8 cellular contexts compared by ENCODE assay signal in the genomic region with DNA sequence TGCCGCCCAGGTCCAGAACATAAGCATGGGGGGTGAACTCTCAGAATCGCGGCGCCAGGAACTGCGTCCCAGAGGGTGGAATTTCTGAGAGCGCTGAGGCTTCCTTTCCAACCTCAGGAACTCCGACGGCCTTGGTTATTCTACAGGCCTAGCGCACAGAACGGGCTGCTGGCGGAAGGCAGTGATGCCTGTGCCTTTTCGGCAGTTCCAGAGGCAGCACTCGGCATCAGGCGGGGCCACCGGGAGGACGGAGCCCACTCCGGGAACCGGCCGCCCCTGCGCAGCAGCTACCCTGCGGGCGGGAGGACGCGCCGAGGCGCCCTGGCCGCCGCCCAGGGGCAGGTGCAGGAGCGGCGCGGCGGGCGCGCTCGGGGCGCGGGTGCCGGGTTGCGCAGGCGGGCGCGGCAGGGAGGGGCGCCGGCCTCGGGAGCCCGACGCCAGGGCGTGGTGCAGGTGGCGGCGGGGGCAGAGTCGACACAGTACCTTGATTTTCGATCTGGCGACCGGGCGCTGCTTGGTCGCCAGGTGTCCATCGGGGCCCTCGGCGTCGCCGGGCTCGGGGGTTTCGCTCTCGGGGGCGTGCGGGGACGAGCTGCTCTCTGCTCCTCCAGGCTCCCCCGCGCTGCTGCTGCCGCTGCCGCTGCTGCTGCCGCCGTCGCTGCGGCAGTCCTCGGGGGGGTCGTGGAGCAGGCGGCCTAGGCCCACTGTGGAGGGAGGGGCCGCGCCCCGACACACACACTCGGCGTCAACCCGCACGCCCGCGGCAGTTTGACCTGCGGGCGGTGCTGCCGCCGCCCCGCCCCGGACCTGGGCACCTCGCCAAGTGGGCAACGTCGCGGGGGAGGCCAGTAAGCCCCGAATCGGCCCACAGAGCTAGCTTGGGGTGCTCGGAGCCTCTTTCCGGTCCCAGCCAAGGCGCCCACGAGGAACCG. TPM values are rescaled to one million over a fixed set of nuclear protein-coding genes. Genes with fewer than 3 reads are reported as not detected.
DNase-seq lines count a peak whose midpoint lies in the region; ATAC-seq and TF ChIP-seq lines count a peak whose summit lies in the region.

No MANE protein-coding gene starts in this region.

- TF ChIP-seq CTCF in heart right ventricle (IDR thresholded peaks at IDR 0.05) (no peak), fibroblast of villous mesenchyme (IDR thresholded peaks at IDR 0.05; ENCODE audit: insufficient read depth, low read depth, low read length) (no peak)

- H3K9me3 ChIP-seq in heart right ventricle, result no peaks in the 10 kb centered on the region

- H3K4me1 ChIP-seq in heart right ventricle, result peaks cover 0 to 30% (median 22%) of the 10 kb centered on the region in 9 donors
- no peaks in the 10 kb centered on the region for H3K4me1 ChIP-seq in rectal smooth muscle tissue (ENCODE audit: control insufficient read depth, insufficient read depth, low read length)

- H3K4me3 ChIP-seq in heart right ventricle, result peak overlapping the region in 9 of 10 donors; percentile 16 to 51 (median 35)
- H3K4me3 ChIP-seq in fibroblast of villous mesenchyme (ENCODE audit: low read depth, low read length), result no peak overlapping the region
- H3K4me3 ChIP-seq in rectal smooth muscle tissue (ENCODE audit: low read length), result peak overlapping the region; percentile 66

- DNase-seq in heart right ventricle (no peak), left ventricle myocardium superior (no peak), fibroblast of villous mesenchyme (ENCODE audit: low read depth) (peak; percentile 4), activated gamma-delta T cell treated with Interleukin-2 at 50 U/mL for 16 hours (no peak)

- intact Hi-C loops in heart right ventricle (cut with DNase I) (no loop called here), left ventricle myocardium superior (cut with micrococcal nuclease) (no loop called here)

- 1% methylated on average over 95 to 104 of the region's 104 CpGs for WGBS in heart right ventricle, 2 donors

- H3K36me3 ChIP-seq in heart right ventricle (no peaks in the 10 kb centered on the region), rectal smooth muscle tissue (ENCODE audit: control insufficient read depth, insufficient read depth, low read length) (no peaks in the 10 kb centered on the region)

- H3K27me3 ChIP-seq in heart right ventricle (peaks cover 31 to 98% (median 92%) of the 10 kb centered on the region in 7 donors), rectal smooth muscle tissue (ENCODE audit: control insufficient read depth, insufficient read depth, low read length) (peaks cover 23% of the 10 kb centered on the region)

- H3K27ac ChIP-seq in heart right ventricle (no peak overlapping the region), rectal smooth muscle tissue (ENCODE audit: low read depth, low read length) (no peak overlapping the region)

- ATAC-seq in heart right ventricle, result peak in 1 of 8 donors; percentile 41
- ATAC-seq in left ventricle myocardium superior, result no peak
- ATAC-seq in SK-N-SH treated with all-trans-retinoic acid at 6 μM for 48 hours, result peak; percentile 48
- ATAC-seq in GM18520 (IDR thresholded peaks at IDR 0.05; ENCODE audit: unreplicated experiment), result no peak
- ATAC-seq in HG03571 (IDR thresholded peaks at IDR 0.05; ENCODE audit: unreplicated experiment), result no peak

- no peak overlapping the region for H3K9ac ChIP-seq in rectal smooth muscle tissue (ENCODE audit: low read length)

TF ChIP-seq in SK-N-SH treated with all-trans-retinoic acid at 6 μM for 48 hours, 23 proteins besides CTCF, POLR2A, EP300 and RAD21:
- TF ChIP-seq ESRRG (CRISPR knock-in tag; IDR thresholded peaks at IDR 0.05) (no peak), OSR1 (CRISPR knock-in tag; IDR thresholded peaks at IDR 0.05) (no peak), ZNF565 (CRISPR knock-in tag; conservative IDR thresholded peaks at IDR 0.05; ENCODE audit: low read depth) (no peak), PPARA (CRISPR knock-in tag; IDR thresholded peaks at IDR 0.05; ENCODE audit: borderline replicate concordance) (no peak), ZFP30 (CRISPR knock-in tag; IDR thresholded peaks at IDR 0.05) (no peak), BACH2 (CRISPR knock-in tag; IDR thresholded peaks at IDR 0.05; ENCODE audit: borderline replicate concordance) (no peak), ZFP3 (CRISPR knock-in tag; IDR thresholded peaks at IDR 0.05) (no peak)
- TF ChIP-seq, protein P1, sequence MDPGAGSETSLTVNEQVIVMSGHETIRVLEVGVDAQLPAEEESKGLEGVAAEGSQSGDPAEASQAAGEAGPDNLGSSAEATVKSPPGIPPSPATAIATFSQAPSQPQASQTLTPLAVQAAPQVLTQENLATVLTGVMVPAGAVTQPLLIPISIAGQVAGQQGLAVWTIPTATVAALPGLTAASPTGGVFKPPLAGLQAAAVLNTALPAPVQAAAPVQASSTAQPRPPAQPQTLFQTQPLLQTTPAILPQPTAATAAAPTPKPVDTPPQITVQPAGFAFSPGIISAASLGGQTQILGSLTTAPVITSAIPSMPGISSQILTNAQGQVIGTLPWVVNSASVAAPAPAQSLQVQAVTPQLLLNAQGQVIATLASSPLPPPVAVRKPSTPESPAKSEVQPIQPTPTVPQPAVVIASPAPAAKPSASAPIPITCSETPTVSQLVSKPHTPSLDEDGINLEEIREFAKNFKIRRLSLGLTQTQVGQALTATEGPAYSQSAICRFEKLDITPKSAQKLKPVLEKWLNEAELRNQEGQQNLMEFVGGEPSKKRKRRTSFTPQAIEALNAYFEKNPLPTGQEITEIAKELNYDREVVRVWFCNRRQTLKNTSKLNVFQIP (CRISPR knock-in tag; IDR thresholded peaks at IDR 0.05; ENCODE audit: borderline replicate concordance, low read depth), result no peak
- TF ChIP-seq, protein P2, sequence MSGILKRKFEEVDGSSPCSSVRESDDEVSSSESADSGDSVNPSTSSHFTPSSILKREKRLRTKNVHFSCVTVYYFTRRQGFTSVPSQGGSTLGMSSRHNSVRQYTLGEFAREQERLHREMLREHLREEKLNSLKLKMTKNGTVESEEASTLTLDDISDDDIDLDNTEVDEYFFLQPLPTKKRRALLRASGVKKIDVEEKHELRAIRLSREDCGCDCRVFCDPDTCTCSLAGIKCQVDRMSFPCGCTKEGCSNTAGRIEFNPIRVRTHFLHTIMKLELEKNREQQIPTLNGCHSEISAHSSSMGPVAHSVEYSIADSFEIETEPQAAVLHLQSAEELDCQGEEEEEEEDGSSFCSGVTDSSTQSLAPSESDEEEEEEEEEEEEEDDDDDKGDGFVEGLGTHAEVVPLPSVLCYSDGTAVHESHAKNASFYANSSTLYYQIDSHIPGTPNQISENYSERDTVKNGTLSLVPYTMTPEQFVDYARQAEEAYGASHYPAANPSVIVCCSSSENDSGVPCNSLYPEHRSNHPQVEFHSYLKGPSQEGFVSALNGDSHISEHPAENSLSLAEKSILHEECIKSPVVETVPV (CRISPR knock-in tag; IDR thresholded peaks at IDR 0.05), result no peak
- TF ChIP-seq, protein P3, sequence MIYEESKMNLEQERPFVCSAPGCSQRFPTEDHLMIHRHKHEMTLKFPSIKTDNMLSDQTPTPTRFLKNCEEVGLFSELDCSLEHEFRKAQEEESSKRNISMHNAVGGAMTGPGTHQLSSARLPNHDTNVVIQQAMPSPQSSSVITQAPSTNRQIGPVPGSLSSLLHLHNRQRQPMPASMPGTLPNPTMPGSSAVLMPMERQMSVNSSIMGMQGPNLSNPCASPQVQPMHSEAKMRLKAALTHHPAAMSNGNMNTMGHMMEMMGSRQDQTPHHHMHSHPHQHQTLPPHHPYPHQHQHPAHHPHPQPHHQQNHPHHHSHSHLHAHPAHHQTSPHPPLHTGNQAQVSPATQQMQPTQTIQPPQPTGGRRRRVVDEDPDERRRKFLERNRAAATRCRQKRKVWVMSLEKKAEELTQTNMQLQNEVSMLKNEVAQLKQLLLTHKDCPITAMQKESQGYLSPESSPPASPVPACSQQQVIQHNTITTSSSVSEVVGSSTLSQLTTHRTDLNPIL (CRISPR knock-in tag; IDR thresholded peaks at IDR 0.05; ENCODE audit: low read depth), result no peak
TF ChIP-seq in SK-N-SH treated with all-trans-retinoic acid at 6 μM for 48 hours: peak in this region for 0.

RNA-seq across cellular contexts. Expression of a gene that starts 1.3 kb away (rescaled TPM):
- not detected for total RNA-seq in heart right ventricle
- not detected for polyA plus RNA-seq in heart right ventricle
- total RNA-seq in left ventricle myocardium superior, result not detected
- not detected in 2 replicates for total RNA-seq in fibroblast of villous mesenchyme
